Comparison of ENCODE assay signal across 1 cellular context in the genomic region with DNA sequence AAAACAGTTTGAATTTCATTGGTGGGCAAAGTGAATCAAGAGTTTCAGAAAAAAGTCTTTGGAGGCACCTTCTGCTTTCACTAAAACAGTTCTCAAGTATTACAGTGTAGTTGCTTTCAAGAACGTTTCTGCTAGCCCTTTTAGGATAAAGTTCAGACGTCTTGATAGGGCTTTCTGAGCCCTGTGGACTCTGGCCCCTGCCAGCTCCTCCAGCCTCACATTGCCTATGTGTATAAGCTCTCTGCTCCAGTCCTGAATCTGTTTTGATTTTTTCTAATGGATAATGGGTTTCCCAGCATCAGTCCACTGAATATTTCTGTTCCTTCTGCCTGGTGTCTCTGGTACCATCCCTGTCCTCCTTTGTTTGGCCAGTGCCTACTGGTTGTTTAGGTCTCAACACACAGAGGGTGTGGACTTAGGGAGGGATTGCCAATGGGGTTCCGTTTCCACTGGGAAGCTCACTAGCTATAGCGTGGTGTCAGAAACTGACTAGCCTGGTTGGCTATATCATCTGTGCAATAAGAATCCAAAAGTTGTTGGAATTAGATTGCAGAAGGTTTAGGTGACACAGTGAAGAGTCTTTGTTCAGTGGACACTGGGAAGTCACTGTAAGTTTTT.
TF ChIP-seq lines count a peak whose summit lies in the region.

No MANE protein-coding gene starts in this region.

TF ChIP-seq in A549, 52 proteins besides CTCF, POLR2A, EP300 and RAD21 (continued from another document):
- TF ChIP-seq TFCP2L1 (CRISPR knock-in tag; IDR thresholded peaks at IDR 0.05): no peak
